Comparison of ENCODE assay signal across 8 cellular contexts in the genomic region with DNA sequence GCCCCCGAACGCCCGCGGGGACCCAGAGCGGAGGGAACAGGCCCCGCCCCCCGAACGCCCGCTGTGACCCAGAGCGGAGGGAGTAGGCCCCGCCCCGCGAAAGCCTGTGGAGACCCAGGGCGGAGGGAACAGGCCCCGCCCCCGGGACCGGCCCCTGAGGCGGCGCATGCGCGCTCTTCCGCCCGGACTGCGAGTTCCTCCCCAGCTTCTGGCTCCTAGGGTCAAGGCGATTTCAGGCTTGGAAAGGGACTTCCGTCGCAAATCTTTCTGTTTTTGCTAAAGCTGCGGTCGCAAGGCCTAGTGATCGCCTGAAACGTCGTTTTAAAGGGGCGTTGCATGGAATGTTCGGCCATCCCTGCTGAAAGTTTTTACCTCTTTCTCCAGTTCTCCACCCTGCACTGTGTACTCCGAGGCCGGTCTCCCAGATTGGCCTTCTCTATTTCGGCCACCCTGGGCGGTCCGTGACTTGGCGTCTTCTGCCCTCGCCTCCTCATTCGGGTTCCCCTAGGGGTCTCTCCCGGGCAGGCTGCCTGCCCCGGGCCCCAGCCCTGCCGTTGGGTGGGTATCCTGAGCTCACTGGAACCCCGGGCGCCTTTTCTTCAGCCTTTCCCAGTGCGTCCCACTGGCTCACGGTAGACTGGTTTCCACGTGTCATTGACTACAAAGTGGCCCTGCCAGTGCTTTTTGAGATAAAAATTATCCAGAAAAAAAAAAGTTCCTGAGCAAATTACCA. TPM values are rescaled to one million over a fixed set of nuclear protein-coding genes. Genes with fewer than 3 reads are reported as not detected.
A peak's percentile ranks its signal among the peaks of the same experiment; 100 is the strongest.
DNase-seq lines count a peak whose midpoint lies in the region; ATAC-seq and TF ChIP-seq lines count a peak whose summit lies in the region.

No MANE protein-coding gene starts in this region.

- H3K9ac ChIP-seq in BLaER1 treated with 17β-estradiol and CSF1 and Interleukin-3, amounts not matched to agents 10 nM and 100 nM, result peak overlapping the region; percentile 84 to 93 (median 89)

- H3K9me3 ChIP-seq in BLaER1 treated with 17β-estradiol and CSF1 and Interleukin-3, amounts not matched to agents 10 nM and 100 nM (replicated peaks in 1 of 11), result peaks cover 0 to 20% (median 5%) of the 10 kb centered on the region in 11 experiments; a peak in 9 of 22 replicates
- no peaks in the 10 kb centered on the region for H3K9me3 ChIP-seq in left lung

- no peaks in the 10 kb centered on the region for H3K9me3 Mint-ChIP-seq in activated CD4-positive, alpha-beta T cell treated with anti-CD3 and anti-CD28 coated beads, Interleukin-2, amount 10 ng/mL, durations not matched to agents 7 days and 5 days

- H3K4me3 Mint-ChIP-seq in activated CD4-positive, alpha-beta T cell treated with anti-CD3 and anti-CD28 coated beads, Interleukin-2, amount 10 ng/mL, durations not matched to agents 7 days and 5 days, result peak overlapping the region; percentile 81

- CTCF ChIA-PET in activated CD4-positive, alpha-beta T cell treated with anti-CD3 and anti-CD28 coated beads, Interleukin-2, amount 10 ng/mL, durations not matched to agents 7 days and 5 days (lab: Charles Lee), result interaction anchor here (0.6 to 1.4 kb wide), 3 partner anchors 11 to 77 kb away, joined by 3 read pairs; no protein-coding TSS in a partner anchor

- peaks cover 2% of the 10 kb centered on the region for H3K36me3 Mint-ChIP-seq in activated CD4-positive, alpha-beta T cell treated with anti-CD3 and anti-CD28 coated beads, Interleukin-2, amount 10 ng/mL, durations not matched to agents 7 days and 5 days (ENCODE audit: low read depth)

- peak overlapping the region; percentile 90 to 98 (median 96) for H3K4me2 ChIP-seq in BLaER1 treated with 17β-estradiol and CSF1 and Interleukin-3, amounts not matched to agents 10 nM and 100 nM

- H3K4me1 ChIP-seq in BLaER1 treated with 17β-estradiol and CSF1 and Interleukin-3, amounts not matched to agents 10 nM and 100 nM, result peaks cover 32 to 68% (median 51%) of the 10 kb centered on the region in 10 experiments
- H3K4me1 ChIP-seq in left lung, result peaks cover 0 to 33% of the 10 kb centered on the region in 2 donors

- POLR2A ChIA-PET in activated CD4-positive, alpha-beta T cell treated with anti-CD3 and anti-CD28 coated beads, Interleukin-2, amount 10 ng/mL, durations not matched to agents 7 days and 5 days (lab: Charles Lee), result interaction anchor here (0.6 kb wide), 1 partner anchor 163 kb away, joined by 3 read pairs; no protein-coding TSS in a partner anchor

- no peak for TF ChIP-seq CTCF in left lung (IDR thresholded peaks at IDR 0.05)

- no peaks in the 10 kb centered on the region for H3K27me3 Mint-ChIP-seq in activated CD4-positive, alpha-beta T cell treated with anti-CD3 and anti-CD28 coated beads, Interleukin-2, amount 10 ng/mL, durations not matched to agents 7 days and 5 days

- intact Hi-C loops in left lung (cut with DNase I), result no loop called here

- DNase-seq in NCI-H526 treated with DMSO at 0.1 percent for 48 hours (lab: John Stamatoyannopoulos, UW), result peak; percentile 93
- DNase-seq in activated CD4-positive, alpha-beta T cell treated with anti-CD3 and anti-CD28 coated beads, Interleukin-2, amount 10 ng/mL, durations not matched to agents 7 days and 5 days, result peak; percentile 97
- peak; percentile 70 for DNase-seq in cortex of kidney (lab: John Stamatoyannopoulos, UW)
- DNase-seq in left lung, result peak; percentile 99 to 100
- peak; percentile 98 for DNase-seq in stimulated activated CD4-positive, alpha-beta T cell treated with anti-CD3 and anti-CD28 coated beads, Interleukin-2, amount 100 ng/mL, for 4 hours (ENCODE audit: low read depth)

- peaks cover 36% of the 10 kb centered on the region for H3K4me1 Mint-ChIP-seq in activated CD4-positive, alpha-beta T cell treated with anti-CD3 and anti-CD28 coated beads, Interleukin-2, amount 10 ng/mL, durations not matched to agents 7 days and 5 days

- H3K4me3 ChIP-seq in BLaER1 treated with 17β-estradiol and CSF1 and Interleukin-3, amounts not matched to agents 10 nM and 100 nM, result peak overlapping the region; percentile 77 to 97 (median 90)
- H3K4me3 ChIP-seq in left lung, result peak overlapping the region; percentile 76 to 94

- H3K36me3 ChIP-seq in BLaER1 treated with 17β-estradiol and CSF1 and Interleukin-3, amounts not matched to agents 10 nM and 100 nM, result peaks cover 6 to 15% (median 11%) of the 10 kb centered on the region in 11 experiments; a peak in 18 of 22 replicates
- peaks cover 0 to 3% of the 10 kb centered on the region in 2 donors for H3K36me3 ChIP-seq in left lung

- H3K27ac Mint-ChIP-seq in activated CD4-positive, alpha-beta T cell treated with anti-CD3 and anti-CD28 coated beads, Interleukin-2, amount 10 ng/mL, durations not matched to agents 7 days and 5 days, result peak overlapping the region; percentile 88

- peaks cover 0 to 6% (median 0%) of the 10 kb centered on the region in 11 experiments; a peak in 2 of 22 replicates for H4K20me1 ChIP-seq in BLaER1 treated with 17β-estradiol and CSF1 and Interleukin-3, amounts not matched to agents 10 nM and 100 nM

- H3K27ac ChIP-seq in BLaER1 treated with 17β-estradiol and CSF1 and Interleukin-3, amounts not matched to agents 10 nM and 100 nM, result peak overlapping the region; percentile 85 to 97 (median 91)
- peak overlapping the region; percentile 91 to 93 for H3K27ac ChIP-seq in left lung

- ATAC-seq in GM19328 (IDR thresholded peaks at IDR 0.05; ENCODE audit: unreplicated experiment), result peak; percentile 93
- ATAC-seq in HG03469 (IDR thresholded peaks at IDR 0.05; ENCODE audit: unreplicated experiment), result peak; percentile 69
- ATAC-seq in left lung, result peak; percentile 99

- no peaks in the 10 kb centered on the region for H3K27me3 ChIP-seq in BLaER1 treated with 17β-estradiol and CSF1 and Interleukin-3, amounts not matched to agents 10 nM and 100 nM
- no peaks in the 10 kb centered on the region for H3K27me3 ChIP-seq in left lung

RNA-seq across cellular contexts. Expression of a gene that starts 0.4 kb away (rescaled TPM):
- total RNA-seq in activated CD4-positive, alpha-beta T cell treated with anti-CD3 and anti-CD28 coated beads, Interleukin-2, amount 10 ng/mL, durations not matched to agents 7 days and 5 days, result 1 to 10 TPM; 5.8 to 6.1 TPM
- total RNA-seq in left lung, result 10 to 100 TPM; 11.3 to 13.4 TPM

Comparison
In these comparisons a context has a peak if more than half of its experiments do, and no peak if none do; other contexts are left out.
1. Peak in every context shown above with its lines: DNase-seq, ATAC-seq, H3K4me3 ChIP-seq and H3K27ac ChIP-seq.